ENCODE assay signal across 19 cellular contexts in the genomic region with DNA sequence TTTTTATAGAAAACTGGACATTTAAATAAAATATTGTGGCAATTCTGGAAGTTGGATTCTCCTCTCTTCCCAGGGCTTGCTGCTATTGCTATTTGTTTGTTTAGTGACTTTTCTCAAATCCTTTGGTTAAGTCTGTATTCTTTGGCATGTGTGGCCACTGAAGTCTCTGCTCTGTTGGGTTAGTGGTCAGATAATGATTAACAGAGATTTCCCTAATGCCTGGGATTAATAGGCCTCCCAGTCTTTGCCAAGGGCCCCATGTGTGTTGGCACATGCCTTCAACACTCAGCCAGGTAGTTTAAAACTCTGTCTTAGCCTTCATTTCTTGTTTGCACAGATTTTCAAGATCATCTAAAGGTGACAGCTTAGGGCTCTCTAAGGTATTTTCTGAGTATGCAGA.
A peak's percentile ranks its signal among the peaks of the same experiment; 100 is the strongest.
DNase-seq lines count a peak whose midpoint lies in the region; ATAC-seq, FAIRE-seq and TF ChIP-seq lines count a peak whose summit lies in the region.
"Had no signal": no experiment of that assay in that cellular context is flagged by ENCODE, and none has a peak within 500 bp of the region (broad histone marks: within the 10 kb centered on the region; RNA-seq: fewer than 3 reads in every experiment).

No MANE protein-coding gene starts in this region.

- no peaks in the 10 kb centered on the region for H4K20me1 ChIP-seq in HepG2 (ENCODE audit: insufficient read depth, low read length)
- H4K20me1 ChIP-seq in smooth muscle cell (ENCODE audit: low read depth) = no peaks in the 10 kb centered on the region
- H4K20me1 ChIP-seq: BLaER1 had no signal

- H2BK120ac ChIP-seq in mesenchymal stem cell (ENCODE audit: low read depth, low read length) = no peak overlapping the region

- H3F3A ChIP-seq in smooth muscle cell (ENCODE audit: low read depth) = no peaks in the 10 kb centered on the region

- H3K4ac ChIP-seq in mesenchymal stem cell (ENCODE audit: low read depth in 1 of 2, low read length in 2 of 2) = no peak overlapping the region

- in situ Hi-C loops in HepG2 (cut with HindIII; ENCODE audit: extremely low pct_ligation_motif_present, low pct_unique_long_range_greater_than_20kb) = no loop called here

- H2BK15ac ChIP-seq in mesenchymal stem cell (ENCODE audit: low read depth, poor library complexity, severe bottlenecking) = no peak overlapping the region

- H4K91ac ChIP-seq in mesenchymal stem cell (ENCODE audit: low read length) = no peak overlapping the region

- no TSS peak for BruUV-seq in HepG2 (replicated peaks; lab: Mats Ljungman, UMichigan)

- TF ChIP-seq POLR2A in HepG2 (IDR thresholded peaks at IDR 0.05; ENCODE audit: insufficient read depth in 1 of 2, low read depth in 2 of 2, low read length in 2 of 2) = no peak

- no peak overlapping the region for H3K9ac ChIP-seq in liver (ENCODE audit: low read depth in 1 of 2, low read length in 2 of 2)
- H3K9ac ChIP-seq in HepG2 (ENCODE audit: insufficient read depth, low read depth, low read length) = no peak overlapping the region
- H3K9ac ChIP-seq in mesenchymal stem cell (ENCODE audit: low read length) = no peak overlapping the region
- no peak overlapping the region for H3K9ac ChIP-seq in smooth muscle cell (ENCODE audit: low read depth)
- H3K9ac ChIP-seq: BLaER1 had no signal

- POLR2A ChIA-PET in HepG2 (lab: Yijun Ruan, JAX) = no interaction called here

- H3K4me3 ChIP-seq in liver (ENCODE audit: low read depth in 1 of 3, low read length in 3 of 3) (no peak overlapping the region), HepG2 (replicated peaks in 1 of 3; ENCODE audit: insufficient read depth in 1 of 3, low read depth in 2 of 3, low read length in 3 of 3) (no peak overlapping the region), kidney epithelial cell (ENCODE audit: low read depth, low read length) (no peak overlapping the region), mesenchymal stem cell (ENCODE audit: insufficient read depth in 1 of 2, low read depth in 1 of 2, low read length in 2 of 2) (no peak overlapping the region), smooth muscle cell (no peak overlapping the region)
- H3K4me3 ChIP-seq: BLaER1, GM23338 had no signal

- DNase-seq in HepG2 (ENCODE audit: low spot score) (no peak), kidney epithelial cell (ENCODE audit: low read depth) (peak; percentile 77), mesenchymal stem cell (no peak), smooth muscle cell (lab: John Stamatoyannopoulos, UW; ENCODE audit: unreplicated experiment) (no peak), GM03348 (ENCODE audit: low spot score) (no peak)
- DNase-seq in NK-92 treated with Interleukin-12 subunit alpha and Interleukin-12 subunit beta, amount 100 ng/mL, for 24 hours (lab: John Stamatoyannopoulos, UW) = no peak
- DNase-seq: AML-193; Caco-2; CD8-positive, alpha-beta memory T cell; DMS53; GF-D8; H7; IMR-90 had no signal

- no peak overlapping the region for H3K14ac ChIP-seq in mesenchymal stem cell (ENCODE audit: low read length in 2 of 2)

- H4K8ac ChIP-seq in mesenchymal stem cell (ENCODE audit: low read length) = no peak overlapping the region

- H3K27ac ChIP-seq in liver (ENCODE audit: low read depth in 1 of 2, low read length in 2 of 2) (no peak overlapping the region), HepG2 (ENCODE audit: extremely low read length, insufficient read depth, low read length) (no peak overlapping the region), mesenchymal stem cell (ENCODE audit: low read length, poor library complexity, severe bottlenecking) (peak overlapping the region; percentile 87), smooth muscle cell (ENCODE audit: low read depth) (no peak overlapping the region)
- H3K27ac ChIP-seq: 22Rv1, BLaER1, HL-60 had no signal

- H3K79me1 ChIP-seq in mesenchymal stem cell (replicated peaks; ENCODE audit: low read length, poor library complexity, severe bottlenecking) = no peaks in the 10 kb centered on the region

- H2AFZ ChIP-seq in HepG2 (ENCODE audit: low read length) (no peak overlapping the region), mesenchymal stem cell (ENCODE audit: low read depth, low read length) (no peak overlapping the region), smooth muscle cell (ENCODE audit: low read depth) (no peak overlapping the region)
- H2AFZ ChIP-seq: GM23338 had no signal

- no peaks in the 10 kb centered on the region for H3K36me3 ChIP-seq in liver (ENCODE audit: control insufficient read depth in 4 of 4, insufficient read depth in 3 of 4, low read depth in 1 of 4, low read length in 3 of 4)
- H3K36me3 ChIP-seq in HepG2 (replicated peaks in 1 of 2; ENCODE audit: control insufficient read depth in 1 of 2, insufficient read depth in 2 of 2, low read length in 2 of 2) = no peaks in the 10 kb centered on the region
- no peaks in the 10 kb centered on the region for H3K36me3 ChIP-seq in kidney epithelial cell (ENCODE audit: control insufficient read depth, insufficient read depth, low read length)
- H3K36me3 ChIP-seq in mesenchymal stem cell (ENCODE audit: control insufficient read depth in 1 of 2, insufficient read depth in 2 of 2, low read depth in 1 of 2, low read length in 2 of 2) = no peaks in the 10 kb centered on the region
- H3K36me3 ChIP-seq in smooth muscle cell (ENCODE audit: low read depth) = no peaks in the 10 kb centered on the region
- H3K36me3 ChIP-seq: BLaER1 had no signal

- no peak overlapping the region for H3K4me2 ChIP-seq in HepG2 (ENCODE audit: low read depth, low read length)
- H3K4me2 ChIP-seq in mesenchymal stem cell (ENCODE audit: low read length, poor library complexity, severe bottlenecking) = no peak overlapping the region
- no peak overlapping the region for H3K4me2 ChIP-seq in smooth muscle cell
- H3K4me2 ChIP-seq: BLaER1, GM23338 had no signal

- FAIRE-seq in HepG2 (lab: Jason Lieb, UNC) = no peak
- FAIRE-seq: GM18507 had no signal

- H2AK5ac ChIP-seq in mesenchymal stem cell (ENCODE audit: low read length, severe bottlenecking) = no peak overlapping the region

- H3K27me3 ChIP-seq in liver (ENCODE audit: control insufficient read depth in 4 of 4, insufficient read depth in 4 of 4, low read length in 3 of 4) (no peaks in the 10 kb centered on the region), HepG2 (ENCODE audit: control insufficient read depth in 1 of 2, insufficient read depth in 2 of 2, low read length in 2 of 2) (no peaks in the 10 kb centered on the region), kidney epithelial cell (ENCODE audit: control insufficient read depth, insufficient read depth, low read length) (no peaks in the 10 kb centered on the region), mesenchymal stem cell (ENCODE audit: control insufficient read depth in 1 of 2, insufficient read depth in 1 of 2, low read length in 2 of 2) (peaks cover 0 to 6% of the 10 kb centered on the region in 2 experiments), smooth muscle cell (ENCODE audit: low read depth) (no peaks in the 10 kb centered on the region)
- H3K27me3 ChIP-seq: BLaER1 had no signal

- TF ChIP-seq RAD21 in liver (IDR thresholded peaks at IDR 0.05) = no peak
- no peak for TF ChIP-seq RAD21 in HepG2 (CRISPR knock-in tag; IDR thresholded peaks at IDR 0.05)

- no peak overlapping the region for H2BK12ac ChIP-seq in mesenchymal stem cell (ENCODE audit: low read length in 2 of 2)

- no peaks in the 10 kb centered on the region for H3K79me2 ChIP-seq in HepG2 (ENCODE audit: insufficient read depth, low read length)
- no peaks in the 10 kb centered on the region for H3K79me2 ChIP-seq in smooth muscle cell (ENCODE audit: low read depth)

- no peak overlapping the region for H2BK5ac ChIP-seq in mesenchymal stem cell (ENCODE audit: low read depth, low read length, poor library complexity, severe bottlenecking)

- H3K18ac ChIP-seq in mesenchymal stem cell (ENCODE audit: low read depth in 1 of 2, low read length in 2 of 2) = no peak overlapping the region

- intact Hi-C loops in HepG2 (cut with micrococcal nuclease; ENCODE audit: unreplicated experiment) = no loop called here

- H3K9me3 ChIP-seq in liver (ENCODE audit: control insufficient read depth in 4 of 4, low read length in 3 of 4) (no peaks in the 10 kb centered on the region), HepG2 (ENCODE audit: low read length) (peaks cover 9% of the 10 kb centered on the region; the same call in 1 of the 2 replicates), mesenchymal stem cell (ENCODE audit: control insufficient read depth, low read length) (peaks cover 7% of the 10 kb centered on the region), smooth muscle cell (replicated peaks; ENCODE audit: low read depth) (peaks cover 4% of the 10 kb centered on the region)
- H3K9me3 ChIP-seq: Caco-2 had no signal

- ATAC-seq in HepG2 = no peak
- ATAC-seq: GM23338 had no signal

- CTCF ChIA-PET in HepG2 (lab: Yijun Ruan, JAX; ENCODE audit: low intra/inter-chr PET ratio, low total read pairs) = no interaction called here

- TF ChIP-seq CTCF in liver (IDR thresholded peaks at IDR 0.05; ENCODE audit: low read depth, low read length, missing input control) = no peak
- TF ChIP-seq CTCF in HepG2 (CRISPR knock-in tag; IDR thresholded peaks at IDR 0.05) = no peak
- no peak for TF ChIP-seq CTCF in kidney epithelial cell (IDR thresholded peaks at IDR 0.05; ENCODE audit: insufficient read depth, low read length, poor library complexity, severe bottlenecking)
- no peak for TF ChIP-seq CTCF in smooth muscle cell (IDR thresholded peaks at IDR 0.05; ENCODE audit: borderline replicate concordance, insufficient read depth, poor library complexity, severe bottlenecking)

- TF ChIP-seq EP300 in HepG2 (IDR thresholded peaks at IDR 0.05; ENCODE audit: low read depth in 2 of 2, low read length in 2 of 2) = no peak
- TF ChIP-seq EP300 in HepG2 (CRISPR knock-in tag; IDR thresholded peaks at IDR 0.05; ENCODE audit: borderline replicate concordance) = no peak

- no peak overlapping the region for H3K23ac ChIP-seq in mesenchymal stem cell (ENCODE audit: low read length in 2 of 2)

- H3K4me1 ChIP-seq in liver (ENCODE audit: control insufficient read depth in 4 of 4, insufficient read depth in 4 of 4, low read length in 3 of 4) (no peaks in the 10 kb centered on the region), HepG2 (ENCODE audit: insufficient read depth, low read length) (no peaks in the 10 kb centered on the region), mesenchymal stem cell (ENCODE audit: control insufficient read depth, insufficient read depth, low read depth, low read length) (no peaks in the 10 kb centered on the region), smooth muscle cell (ENCODE audit: low read depth) (no peaks in the 10 kb centered on the region)
- H3K4me1 ChIP-seq: BLaER1, Caco-2 had no signal

TF ChIP-seq in liver, 16 proteins besides CTCF, POLR2A, EP300 and RAD21 (continues in another document):
- TF ChIP-seq HNF4A (conservative IDR thresholded peaks at IDR 0.05) = peak; percentile 6 to 30
- TF ChIP-seq, protein P1, sequence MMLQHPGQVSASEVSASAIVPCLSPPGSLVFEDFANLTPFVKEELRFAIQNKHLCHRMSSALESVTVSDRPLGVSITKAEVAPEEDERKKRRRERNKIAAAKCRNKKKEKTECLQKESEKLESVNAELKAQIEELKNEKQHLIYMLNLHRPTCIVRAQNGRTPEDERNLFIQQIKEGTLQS (IDR thresholded peaks at IDR 0.05) = no peak

TF ChIP-seq in HepG2, 621 proteins besides CTCF, POLR2A, EP300 and RAD21 (continues in another document):
- TF ChIP-seq, protein P2, sequence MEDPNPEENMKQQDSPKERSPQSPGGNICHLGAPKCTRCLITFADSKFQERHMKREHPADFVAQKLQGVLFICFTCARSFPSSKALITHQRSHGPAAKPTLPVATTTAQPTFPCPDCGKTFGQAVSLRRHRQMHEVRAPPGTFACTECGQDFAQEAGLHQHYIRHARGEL (CRISPR knock-in tag; IDR thresholded peaks at IDR 0.05) = no peak
